9 cellular contexts compared by ENCODE assay signal in genomic region chr10:104580774-104581675, GRCh38.
DNase-seq lines count a peak whose midpoint lies in the region; ATAC-seq, FAIRE-seq and TF ChIP-seq lines count a peak whose summit lies in the region.
"Had no signal": no experiment of that assay in that cellular context is flagged by ENCODE, and none has a peak within 500 bp of the region (broad histone marks: within the 10 kb centered on the region; RNA-seq: fewer than 3 reads in every experiment).

No MANE protein-coding gene starts in this region.

- H4K20me1 ChIP-seq in osteoblast (ENCODE audit: insufficient read depth, low read length), result no peaks in the 10 kb centered on the region

- H3K9me3 ChIP-seq in osteoblast (ENCODE audit: low read depth, low read length), result no peaks in the 10 kb centered on the region
- no peaks in the 10 kb centered on the region for H3K9me3 ChIP-seq in thyroid gland

- DNase-seq in CMK (ENCODE audit: low read depth) (peak; percentile 45), HuH-7.5 (ENCODE audit: low spot score) (peak; percentile 52), RCC 7860 (ENCODE audit: low spot score) (peak; percentile 46), frontal cortex (ENCODE audit: low spot score in 2 of 2) (peak; percentile 14 to 56), osteoblast (ENCODE audit: insufficient read length, low spot score, missing footprints) (peak; percentile 71), thyroid gland (peak; percentile 64 to 73)
- DNase-seq in activated T-helper 2 cell treated with anti-CD3 and anti-CD28 coated beads, Interferon-gamma antibody, Interleukin-2, Interleukin-4, amounts not matched to agents 10 μg/mL and 5 μg/mL and 100 μg/mL, durations not matched to agents 14 hours and 24 hours and 36 hours (ENCODE audit: low spot score), result peak; percentile 46

- H3K36me3 Mint-ChIP-seq in activated T-helper 2 cell treated with anti-CD3 and anti-CD28 coated beads, Interferon-gamma antibody, Interleukin-2, Interleukin-4, amounts not matched to agents 10 μg/mL and 5 μg/mL and 100 μg/mL, durations not matched to agents 14 hours and 24 hours and 36 hours (ENCODE audit: low read depth), result no peaks in the 10 kb centered on the region

- ATAC-seq in GM19452 (IDR thresholded peaks at IDR 0.05; ENCODE audit: unreplicated experiment), result peak; percentile 73

- intact Hi-C loops in activated T-helper 2 cell treated with anti-CD3 and anti-CD28 coated beads, Interferon-gamma antibody, Interleukin-2, Interleukin-4, amounts not matched to agents 10 μg/mL and 5 μg/mL and 100 μg/mL, durations not matched to agents 14 hours and 24 hours and 36 hours (cut with micrococcal nuclease), result no loop called here
- intact Hi-C loops in thyroid gland (cut with DNase I), result no loop called here

- no peaks in the 10 kb centered on the region for H3K9me3 Mint-ChIP-seq in activated T-helper 2 cell treated with anti-CD3 and anti-CD28 coated beads, Interferon-gamma antibody, Interleukin-2, Interleukin-4, amounts not matched to agents 10 μg/mL and 5 μg/mL and 100 μg/mL, durations not matched to agents 14 hours and 24 hours and 36 hours

- H3K27ac ChIP-seq in osteoblast (ENCODE audit: low read depth, low read length) (no peak overlapping the region), thyroid gland (no peak overlapping the region)

- peaks cover 2% of the 10 kb centered on the region for H3K4me1 Mint-ChIP-seq in activated T-helper 2 cell treated with anti-CD3 and anti-CD28 coated beads, Interferon-gamma antibody, Interleukin-2, Interleukin-4, amounts not matched to agents 10 μg/mL and 5 μg/mL and 100 μg/mL, durations not matched to agents 14 hours and 24 hours and 36 hours (ENCODE audit: low read depth)

- no peak overlapping the region for H2AFZ ChIP-seq in osteoblast (ENCODE audit: low read length)

- H3K4me3 ChIP-seq in osteoblast (ENCODE audit: insufficient read depth, low read length) (no peak overlapping the region), thyroid gland (replicated peaks in 1 of 3) (no peak overlapping the region)

- FAIRE-seq in RCC 7860 (lab: Jason Lieb, UNC) (no peak), frontal cortex (lab: Jason Lieb, UNC) (no peak)
- FAIRE-seq: TTC549 had no signal

- no peak overlapping the region for H3K27ac Mint-ChIP-seq in activated T-helper 2 cell treated with anti-CD3 and anti-CD28 coated beads, Interferon-gamma antibody, Interleukin-2, Interleukin-4, amounts not matched to agents 10 μg/mL and 5 μg/mL and 100 μg/mL, durations not matched to agents 14 hours and 24 hours and 36 hours

- TF ChIP-seq CTCF in osteoblast (IDR thresholded peaks at IDR 0.05; ENCODE audit: extremely low read depth, low read depth, low read length) (peak; percentile 88), thyroid gland (IDR thresholded peaks at IDR 0.05) (peak; percentile 39 to 86 (median 62))

- H3K79me2 ChIP-seq in osteoblast (ENCODE audit: insufficient read depth, low read length), result no peaks in the 10 kb centered on the region

- peaks cover 15% of the 10 kb centered on the region for H3K27me3 Mint-ChIP-seq in activated T-helper 2 cell treated with anti-CD3 and anti-CD28 coated beads, Interferon-gamma antibody, Interleukin-2, Interleukin-4, amounts not matched to agents 10 μg/mL and 5 μg/mL and 100 μg/mL, durations not matched to agents 14 hours and 24 hours and 36 hours (ENCODE audit: low read depth)

- no peak overlapping the region for H3K4me3 Mint-ChIP-seq in activated T-helper 2 cell treated with anti-CD3 and anti-CD28 coated beads, Interferon-gamma antibody, Interleukin-2, Interleukin-4, amounts not matched to agents 10 μg/mL and 5 μg/mL and 100 μg/mL, durations not matched to agents 14 hours and 24 hours and 36 hours (ENCODE audit: low read depth)

- H3K36me3 ChIP-seq in osteoblast (ENCODE audit: insufficient read depth, low read length), result no peaks in the 10 kb centered on the region
- no peaks in the 10 kb centered on the region for H3K36me3 ChIP-seq in thyroid gland

- no peak overlapping the region for H3K4me2 ChIP-seq in osteoblast (ENCODE audit: insufficient read depth, low read length)

- no peak for TF ChIP-seq POLR2A in thyroid gland (IDR thresholded peaks at IDR 0.05)

- H3K27me3 ChIP-seq in osteoblast (ENCODE audit: insufficient read depth, low read length) (no peaks in the 10 kb centered on the region), thyroid gland (no peaks in the 10 kb centered on the region)

- H3K4me1 ChIP-seq in osteoblast (ENCODE audit: insufficient read depth, low read length), result no peaks in the 10 kb centered on the region
- H3K4me1 ChIP-seq in thyroid gland, result no peaks in the 10 kb centered on the region

- WGBS in thyroid gland, 2 donors, result 43 to 44% methylated on average over 20 of the region's 20 CpGs
